ENCODE assay signal across 25 cellular contexts in the genomic region with DNA sequence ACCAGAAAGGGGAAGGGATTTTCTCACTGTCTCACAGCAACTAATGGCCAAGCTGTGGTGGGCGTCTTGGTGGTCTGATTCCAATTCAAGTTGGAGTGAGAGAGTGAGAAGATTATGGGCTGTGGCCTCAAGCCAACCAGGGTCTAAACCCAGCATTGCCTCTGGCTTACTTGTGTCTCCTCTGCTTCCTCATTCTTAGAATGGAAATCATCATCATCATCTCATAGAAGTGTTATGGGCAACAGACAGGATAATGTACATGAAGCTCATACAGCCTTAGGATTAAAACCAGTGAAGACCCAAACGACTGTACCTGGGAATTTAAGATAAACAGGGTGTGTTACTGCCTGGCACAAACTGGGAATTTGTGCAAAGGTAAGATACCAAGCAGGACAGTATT.
"Had no signal": no experiment of that assay in that cellular context is flagged by ENCODE, and none has a peak within 500 bp of the region (broad histone marks: within the 10 kb centered on the region; RNA-seq: fewer than 3 reads in every experiment).

No MANE protein-coding gene starts in this region.

- H3K27me3 ChIP-seq: body of pancreas had no signal

- H3K9me3 Mint-ChIP-seq: activated CD4-positive, alpha-beta memory T cell treated with anti-CD3 and anti-CD28 coated beads, Interleukin-2, amount 10 ng/mL, durations not matched to agents 7 days and 5 days; activated CD4-positive, alpha-beta T cell treated with anti-CD3 and anti-CD28 coated beads, Interleukin-2, amount 10 ng/mL, durations not matched to agents 24 days and 14 days; activated naive CD4-positive, alpha-beta T cell treated with anti-CD3 and anti-CD28 coated beads, Interleukin-2, amount 10 ng/mL, durations not matched to agents 7 days and 5 days; mesothelial cell of epicardium; natural killer cell; T-helper 1 cell treated with Interleukin-12 subunit alpha and Interleukin-12 subunit beta and Interleukin-4 antibody, amounts not matched to agents 30 μg/mL and 1 μg/mL, for 36 hours had no signal

- H3K4me3 Mint-ChIP-seq: activated CD4-positive, alpha-beta memory T cell treated with anti-CD3 and anti-CD28 coated beads, Interleukin-2, amount 10 ng/mL, durations not matched to agents 7 days and 5 days; activated CD4-positive, alpha-beta T cell treated with anti-CD3 and anti-CD28 coated beads, Interleukin-2, amount 10 ng/mL, durations not matched to agents 24 days and 14 days; activated naive CD4-positive, alpha-beta T cell treated with anti-CD3 and anti-CD28 coated beads, Interleukin-2, amount 10 ng/mL, durations not matched to agents 7 days and 5 days; mesothelial cell of epicardium; natural killer cell; T-helper 1 cell treated with Interleukin-12 subunit alpha and Interleukin-12 subunit beta and Interleukin-4 antibody, amounts not matched to agents 30 μg/mL and 1 μg/mL, for 36 hours had no signal

- DNase-seq: activated CD4-positive, alpha-beta memory T cell treated with anti-CD3 and anti-CD28 coated beads, Interleukin-2, amount 10 ng/mL, durations not matched to agents 7 days and 5 days; activated CD4-positive, alpha-beta T cell treated with anti-CD3 and anti-CD28 coated beads, Interleukin-2, amount 10 ng/mL, durations not matched to agents 24 days and 14 days; activated effector memory CD4-positive, alpha-beta T cell treated with anti-CD3 and anti-CD28 coated beads, Interleukin-2, amount 50 U/mL, for 16 hours; activated naive CD4-positive, alpha-beta T cell treated with anti-CD3 and anti-CD28 coated beads, Interleukin-2, amount 10 ng/mL, durations not matched to agents 7 days and 5 days; activated T-cell treated with anti-CD3 and anti-CD28 coated beads for 4 hours; anterior cingulate cortex; body of pancreas; caudate nucleus; dermis blood vessel endothelial cell; effector memory CD4-positive, alpha-beta T cell; heart right ventricle; kidney; left lung; natural killer cell; pancreas; psoas muscle; right cardiac atrium; stimulated activated CD4-positive, alpha-beta T cell treated with anti-CD3 and anti-CD28 coated beads, Interleukin-12 subunit alpha, Interleukin-12 subunit beta, amount 100 ng/mL, for 4 hours; stimulated activated CD4-positive, alpha-beta T cell treated with anti-CD3 and anti-CD28 coated beads, Interleukin-4, amount 100 ng/mL, for 4 hours; stimulated activated naive CD8-positive, alpha-beta T cell treated with anti-CD3 and anti-CD28 coated beads, Interleukin-15, Interleukin-2, amounts not matched to agents 100 U/mL and 50 U/mL, for 24 hours; upper lobe of right lung had no signal

- H3K9me3 ChIP-seq: body of pancreas, heart right ventricle, left lung, pancreas, psoas muscle, upper lobe of right lung had no signal

- H3K27ac Mint-ChIP-seq: activated CD4-positive, alpha-beta memory T cell treated with anti-CD3 and anti-CD28 coated beads, Interleukin-2, amount 10 ng/mL, durations not matched to agents 7 days and 5 days; activated CD4-positive, alpha-beta T cell treated with anti-CD3 and anti-CD28 coated beads, Interleukin-2, amount 10 ng/mL, durations not matched to agents 24 days and 14 days; activated naive CD4-positive, alpha-beta T cell treated with anti-CD3 and anti-CD28 coated beads, Interleukin-2, amount 10 ng/mL, durations not matched to agents 7 days and 5 days; mesothelial cell of epicardium; natural killer cell; T-helper 1 cell treated with Interleukin-12 subunit alpha and Interleukin-12 subunit beta and Interleukin-4 antibody, amounts not matched to agents 30 μg/mL and 1 μg/mL, for 36 hours had no signal

- ATAC-seq: activated CD4-positive, CD25-positive, alpha-beta regulatory T cell treated with anti-CD3 and anti-CD28 coated beads, Interleukin-2, amount 50 U/mL, for 24 hours; body of pancreas; heart right ventricle; left lung; natural killer cell; pancreas; psoas muscle; right cardiac atrium; stimulated activated naive CD8-positive, alpha-beta T cell treated with anti-CD3 and anti-CD28 coated beads, Interleukin-15, Interleukin-2, amounts not matched to agents 100 U/mL and 50 U/mL, for 24 hours; upper lobe of right lung had no signal

- H3K4me1 ChIP-seq: body of pancreas, left lung, pancreas, psoas muscle, upper lobe of right lung had no signal

- H3K36me3 ChIP-seq: heart right ventricle, left lung, pancreas, upper lobe of right lung had no signal

- H3K4me1 Mint-ChIP-seq: activated CD4-positive, alpha-beta memory T cell treated with anti-CD3 and anti-CD28 coated beads, Interleukin-2, amount 10 ng/mL, durations not matched to agents 7 days and 5 days; activated CD4-positive, alpha-beta T cell treated with anti-CD3 and anti-CD28 coated beads, Interleukin-2, amount 10 ng/mL, durations not matched to agents 24 days and 14 days; activated naive CD4-positive, alpha-beta T cell treated with anti-CD3 and anti-CD28 coated beads, Interleukin-2, amount 10 ng/mL, durations not matched to agents 7 days and 5 days; natural killer cell had no signal

- FAIRE-seq: endothelial cell of umbilical vein, kidney, pancreas had no signal

- H3K4me3 ChIP-seq: body of pancreas, heart right ventricle, left lung, pancreas, psoas muscle, upper lobe of right lung had no signal

- H3K36me3 Mint-ChIP-seq: activated naive CD4-positive, alpha-beta T cell treated with anti-CD3 and anti-CD28 coated beads, Interleukin-2, amount 10 ng/mL, durations not matched to agents 7 days and 5 days; mesothelial cell of epicardium; natural killer cell had no signal
